In genomic region chr1:33985166-33985565, GRCh38 we compare ENCODE assay signal across 18 cellular contexts.
DNase-seq lines count a peak whose midpoint lies in the region; FAIRE-seq and TF ChIP-seq lines count a peak whose summit lies in the region.
"Had no signal": no experiment of that assay in that cellular context is flagged by ENCODE, and none has a peak within 500 bp of the region (broad histone marks: within the 10 kb centered on the region; RNA-seq: fewer than 3 reads in every experiment).

No MANE protein-coding gene starts in this region.

- H3K4me1 ChIP-seq in astrocyte (ENCODE audit: insufficient read depth, low read length) = peaks cover 19% of the 10 kb centered on the region

- H3K4me3 ChIP-seq in astrocyte (ENCODE audit: insufficient read depth, low read depth, low read length) = no peak overlapping the region
- H3K4me3 ChIP-seq: suprapubic skin had no signal

- no peak overlapping the region for H3K9ac ChIP-seq in astrocyte (ENCODE audit: low read length)

- H2AFZ ChIP-seq in astrocyte (ENCODE audit: low read depth, low read length) = no peak overlapping the region

- H3K4me2 ChIP-seq in astrocyte (ENCODE audit: low read length) = peak overlapping the region; percentile 6

- H3K36me3 ChIP-seq in astrocyte (ENCODE audit: insufficient read depth, low read length) = no peaks in the 10 kb centered on the region
- H3K36me3 ChIP-seq: suprapubic skin had no signal

- TF ChIP-seq CTCF in AG09319 (IDR thresholded peaks at IDR 0.05; ENCODE audit: low read depth, low read length) (no peak), astrocyte (IDR thresholded peaks at IDR 0.05; ENCODE audit: insufficient read depth, low read depth, low read length) (no peak)

- peaks cover 82% of the 10 kb centered on the region for H4K20me1 ChIP-seq in astrocyte (ENCODE audit: insufficient read depth, low read length)

- H3K4me1 Mint-ChIP-seq in astrocyte (ENCODE audit: low read depth, unreplicated experiment) = peaks cover 12% of the 10 kb centered on the region

- in situ Hi-C loops in G401 (cut with HindIII; ENCODE audit: low sequenced_read_pairs) = no loop called here

- FAIRE-seq in astrocyte (lab: Jason Lieb, UNC) = peak; percentile 23
- FAIRE-seq: GM19239, islet of Langerhans had no signal

- H3K27ac ChIP-seq in astrocyte (ENCODE audit: low read depth, low read length) = no peak overlapping the region
- H3K27ac ChIP-seq: suprapubic skin had no signal

- no peak overlapping the region for H3K27ac Mint-ChIP-seq in astrocyte (ENCODE audit: unreplicated experiment)
- H3K27ac Mint-ChIP-seq: dendritic cell treated with granulocyte-macrophage colony-stimulating factor and Interleukin-4, amounts not matched to agents 40 ng/mL and 50 ng/mL, for 4 days had no signal

- H3K9me3 ChIP-seq in astrocyte (ENCODE audit: insufficient read depth, low read depth, low read length) = no peaks in the 10 kb centered on the region
- H3K9me3 ChIP-seq: suprapubic skin had no signal

- DNase-seq in AG09319 (ENCODE audit: extremely low read depth, low read depth) (peak; percentile 24), G401 (ENCODE audit: low spot score) (peak; percentile 84), astrocyte (ENCODE audit: low read depth) (peak; percentile 77), medulla oblongata (ENCODE audit: extremely low spot score) (peak; percentile 25), NCI-H526 treated with DMSO at 0.1 percent for 48 hours (lab: John Stamatoyannopoulos, UW) (no peak), NCI-H2171 treated with DMSO at 0.1 percent for 48 hours (lab: John Stamatoyannopoulos, UW) (no peak), dermis blood vessel endothelial cell (no peak), kidney tubule cell (ENCODE audit: low spot score) (no peak)
- DNase-seq: activated CD4-positive, CD25-positive, alpha-beta regulatory T cell treated with anti-CD3 and anti-CD28 coated beads, Interleukin-2, amount 50 U/mL, for 72 hours; activated gamma-delta T cell; DMS53; NCI-H1092 treated with DMSO at 0.1 percent for 48 hours; SIG-M5; stimulated activated CD4-positive, alpha-beta T cell treated with anti-CD3 and anti-CD28 coated beads, Interleukin-2, amount 100 ng/mL, for 48 hours had no signal

- no peaks in the 10 kb centered on the region for H3K27me3 ChIP-seq in astrocyte (ENCODE audit: insufficient read depth, low read length)

- no peak overlapping the region for H3K4me3 Mint-ChIP-seq in astrocyte (ENCODE audit: unreplicated experiment)
- H3K4me3 Mint-ChIP-seq: dendritic cell treated with granulocyte-macrophage colony-stimulating factor and Interleukin-4, amounts not matched to agents 40 ng/mL and 50 ng/mL, for 4 days had no signal

- H3K9me3 Mint-ChIP-seq in astrocyte (ENCODE audit: unreplicated experiment) = peaks cover 8% of the 10 kb centered on the region
- H3K9me3 Mint-ChIP-seq: dendritic cell treated with granulocyte-macrophage colony-stimulating factor and Interleukin-4, amounts not matched to agents 40 ng/mL and 50 ng/mL, for 4 days had no signal

- H3K27me3 Mint-ChIP-seq in astrocyte (ENCODE audit: low read depth, unreplicated experiment) = peaks cover 26% of the 10 kb centered on the region

- no peaks in the 10 kb centered on the region for H3K79me2 ChIP-seq in astrocyte (ENCODE audit: insufficient read depth, low read length)

- peaks cover 3% of the 10 kb centered on the region for H3K36me3 Mint-ChIP-seq in astrocyte (ENCODE audit: low read depth, unreplicated experiment)

Comparison
In these comparisons a context has a peak if more than half of its experiments do, and no peak if none do; other contexts are left out.
1. DNase-seq: peak in AG09319 (single experiment), G401 (single experiment), astrocyte (single experiment) and medulla oblongata (single experiment); none in NCI-H526 treated with DMSO at 0.1 percent for 48 hours (single experiment), NCI-H2171 treated with DMSO at 0.1 percent for 48 hours (single experiment), dermis blood vessel endothelial cell (single experiment) and kidney tubule cell (single experiment).